1 cellular context compared by ENCODE assay signal in genomic region chr2:30155202-30155601, GRCh38.
A peak's percentile ranks its signal among the peaks of the same experiment; 100 is the strongest.
TF ChIP-seq lines count a peak whose summit lies in the region.

No MANE protein-coding gene starts in this region.

TF ChIP-seq in endothelial cell of umbilical vein, 7 proteins besides CTCF, POLR2A, EP300 and RAD21:
- TF ChIP-seq JUN (IDR thresholded peaks at IDR 0.05; ENCODE audit: borderline replicate concordance, insufficient read depth, insufficient read length, low read depth) (peak; percentile 31), POLR2AphosphoS5 (IDR thresholded peaks at IDR 0.05; ENCODE audit: insufficient read depth, low read depth, low read length) (no peak)
